19 cellular contexts compared by ENCODE assay signal in genomic region chr10:81831060-81831459, GRCh38. TPM values are rescaled to one million over a fixed set of nuclear protein-coding genes. Genes with fewer than 3 reads are reported as not detected.
DNase-seq lines count a peak whose midpoint lies in the region; ATAC-seq and TF ChIP-seq lines count a peak whose summit lies in the region.
"Had no signal": no experiment of that assay in that cellular context is flagged by ENCODE, and none has a peak within 500 bp of the region (broad histone marks: within the 10 kb centered on the region; RNA-seq: fewer than 3 reads in every experiment).

No MANE protein-coding gene starts in this region.

- H3K4me3 ChIP-seq in right atrium auricular region (no peak overlapping the region), right cardiac atrium (ENCODE audit: low read length) (no peak overlapping the region), testis (no peak overlapping the region)
- H3K4me3 ChIP-seq: A549; BLaER1 treated with 17β-estradiol and CSF1 and Interleukin-3, amounts not matched to agents 10 nM and 100 nM had no signal

- no peak for TF ChIP-seq POLR2A in testis (IDR thresholded peaks at IDR 0.05)

- H3K27me3 ChIP-seq in right atrium auricular region = no peaks in the 10 kb centered on the region
- H3K27me3 ChIP-seq in right cardiac atrium (ENCODE audit: control insufficient read depth, insufficient read depth) = no peaks in the 10 kb centered on the region
- no peaks in the 10 kb centered on the region for H3K27me3 ChIP-seq in testis
- H3K27me3 ChIP-seq: BLaER1 treated with 17β-estradiol and CSF1 and Interleukin-3, amounts not matched to agents 10 nM and 100 nM had no signal

- no peaks in the 10 kb centered on the region for H3K36me3 ChIP-seq in right atrium auricular region
- H3K36me3 ChIP-seq in testis (ENCODE audit: low read depth, missing control alignments) = no peaks in the 10 kb centered on the region
- H3K36me3 ChIP-seq: BLaER1 treated with 17β-estradiol and CSF1 and Interleukin-3, amounts not matched to agents 10 nM and 100 nM had no signal

- H3K9me3 ChIP-seq in right atrium auricular region (no peaks in the 10 kb centered on the region), right cardiac atrium (ENCODE audit: control insufficient read depth, low read length) (no peaks in the 10 kb centered on the region), testis (no peaks in the 10 kb centered on the region)
- H3K9me3 ChIP-seq: A549; BLaER1 treated with 17β-estradiol and CSF1 and Interleukin-3, amounts not matched to agents 10 nM and 100 nM; Caco-2 had no signal

- 92% methylated on average over 15 of the region's 15 CpGs for WGBS in right cardiac atrium
- 72 to 75% methylated on average over 15 of the region's 15 CpGs for WGBS in testis, 2 donors

- H3K27ac ChIP-seq in right atrium auricular region (no peak overlapping the region), right cardiac atrium (ENCODE audit: low read length) (no peak overlapping the region), testis (no peak overlapping the region)
- H3K27ac ChIP-seq: 22Rv1; A549; BLaER1 treated with 17β-estradiol and CSF1 and Interleukin-3, amounts not matched to agents 10 nM and 100 nM; C4-2B had no signal

- DNase-seq in Right ventricle myocardium superior (peak; percentile 24), right atrium auricular region (ENCODE audit: low spot score) (no peak), right cardiac atrium (peak in 2 of 3 donors; percentile 28 to 35), Right ventricle myocardium inferior (ENCODE audit: missing footprints) (no peak), testis (peak; percentile 17)
- DNase-seq: AML-193; Caco-2; Calu3; CD4-positive, alpha-beta T cell; CD8-positive, alpha-beta T cell; DMS79 treated with DMSO at 0.1 percent for 48 hours; GF-D8 had no signal

- ATAC-seq in Right ventricle myocardium superior (ENCODE audit: poor library complexity) (no peak), right cardiac atrium (no peak), Right ventricle myocardium inferior (no peak), HG02840 (IDR thresholded peaks at IDR 0.05; ENCODE audit: low FRiP score, unreplicated experiment) (no peak)
- ATAC-seq: A549; CD8-positive, alpha-beta T cell had no signal

- intact Hi-C loops in Right ventricle myocardium superior (cut with DNase I) (no loop called here), right cardiac atrium (cut with DNase I) (no loop called here), Right ventricle myocardium inferior (cut with DNase I) (no loop called here), testis (cut with DNase I; ENCODE audit: low total_unique reads) (no loop called here)

- H3K4me1 ChIP-seq in right atrium auricular region (no peaks in the 10 kb centered on the region), right cardiac atrium (ENCODE audit: control insufficient read depth, insufficient read depth, low read length) (no peaks in the 10 kb centered on the region), testis (no peaks in the 10 kb centered on the region)
- H3K4me1 ChIP-seq: A549; BLaER1 treated with 17β-estradiol and CSF1 and Interleukin-3, amounts not matched to agents 10 nM and 100 nM; Caco-2 had no signal

- no peak for TF ChIP-seq CTCF in right atrium auricular region (IDR thresholded peaks at IDR 0.05)
- TF ChIP-seq CTCF in testis (IDR thresholded peaks at IDR 0.05) = no peak

RNA-seq across cellular contexts. Expression of gene NRG3, which starts 43.9 kb away (rescaled TPM):
- 0.19 TPM for total RNA-seq in Right ventricle myocardium superior
- total RNA-seq in right atrium auricular region = 1 to 10 TPM in 1 of 2 donors, under 1 TPM in 1; 0.70 to 1.4 TPM
- 1 to 10 TPM in 3 of 4 donors, under 1 TPM in 1; 0.88 to 3.4 (median 1.7) TPM for total RNA-seq in right cardiac atrium
- polyA plus RNA-seq in right cardiac atrium = 0.23 TPM
- not detected for total RNA-seq in Right ventricle myocardium inferior
- total RNA-seq in testis = 1 to 10 TPM; 2.7 to 3.9 TPM
- polyA plus RNA-seq in testis (ENCODE audit: insufficient read depth, low read depth, low replicate concordance) = 2.7 TPM
- total RNA-seq: B cell; CD4-positive, alpha-beta T cell; CD8-positive, alpha-beta T cell had no signal
- polyA plus RNA-seq: A549, BJ had no signal

Comparison
In these comparisons a context has a peak if more than half of its experiments do, and no peak if none do; other contexts are left out.
1. DNase-seq: peak in Right ventricle myocardium superior (single experiment), right cardiac atrium (2 of 3) and testis (single experiment); none in right atrium auricular region (single experiment) and Right ventricle myocardium inferior (single experiment).